19 cellular contexts compared by ENCODE assay signal in genomic region chr11:2215230-2215560, GRCh38. TPM values are rescaled to one million over a fixed set of nuclear protein-coding genes. Genes with fewer than 3 reads are reported as not detected.
"Had no signal": no experiment of that assay in that cellular context is flagged by ENCODE, and none has a peak within 500 bp of the region (broad histone marks: within the 10 kb centered on the region; RNA-seq: fewer than 3 reads in every experiment).

No MANE protein-coding gene starts in this region.

- H3K4me3 ChIP-seq: left lung, tibial artery had no signal

- ATAC-seq: left lung had no signal

- H3K79me2 ChIP-seq: parathyroid adenoma had no signal

- DNase-seq: activated CD4-positive, alpha-beta T cell treated with anti-CD3 and anti-CD28 coated beads for 4 hours; activated naive CD4-positive, alpha-beta T cell; activated naive CD8-positive, alpha-beta T cell treated with anti-CD3 and anti-CD28 coated beads for 36 hours; activated T-cell treated with anti-CD3 and anti-CD28 coated beads for 4 hours; amniotic stem cell; foreskin melanocyte; stimulated activated naive CD4-positive, alpha-beta T cell treated with Interleukin-2 at 50 U/mL for 16 hours; substantia nigra had no signal

- H3K9me3 ChIP-seq: left lung, tibial artery had no signal

- H3K27me3 Mint-ChIP-seq: activated naive CD8-positive, alpha-beta T cell treated with anti-CD3 and anti-CD28 coated beads for 36 hours had no signal

- H3K4me1 ChIP-seq: left lung, parathyroid adenoma had no signal

- H3K27me3 ChIP-seq: left lung had no signal

- H2AFZ ChIP-seq: parathyroid adenoma had no signal

- H3K36me3 ChIP-seq: left lung, tibial artery had no signal

- H3K9ac ChIP-seq: parathyroid adenoma had no signal

- H3K9me3 Mint-ChIP-seq: activated naive CD8-positive, alpha-beta T cell treated with anti-CD3 and anti-CD28 coated beads for 36 hours; activated T-helper 1 cell treated with anti-CD3 and anti-CD28 coated beads, Interleukin-12 subunit alpha, Interleukin-12 subunit beta, Interleukin-2, Interleukin-4 antibody, amounts not matched to agents 30 ng/mL and 10 ng/mL and 1 ng/mL, durations not matched to agents 14 hours and 24 hours and 36 hours; T-helper 2 cell treated with Interferon-gamma antibody and Interleukin-4, amounts not matched to agents 5 μg/mL and 100 μg/mL, for 36 hours had no signal

- H3K4me3 Mint-ChIP-seq: activated naive CD8-positive, alpha-beta T cell treated with anti-CD3 and anti-CD28 coated beads for 36 hours; activated T-helper 1 cell treated with anti-CD3 and anti-CD28 coated beads, Interleukin-12 subunit alpha, Interleukin-12 subunit beta, Interleukin-2, Interleukin-4 antibody, amounts not matched to agents 30 ng/mL and 10 ng/mL and 1 ng/mL, durations not matched to agents 14 hours and 24 hours and 36 hours; T-helper 2 cell treated with Interferon-gamma antibody and Interleukin-4, amounts not matched to agents 5 μg/mL and 100 μg/mL, for 36 hours had no signal

- H3K27ac Mint-ChIP-seq: activated naive CD8-positive, alpha-beta T cell treated with anti-CD3 and anti-CD28 coated beads for 36 hours; activated T-helper 1 cell treated with anti-CD3 and anti-CD28 coated beads, Interleukin-12 subunit alpha, Interleukin-12 subunit beta, Interleukin-2, Interleukin-4 antibody, amounts not matched to agents 30 ng/mL and 10 ng/mL and 1 ng/mL, durations not matched to agents 14 hours and 24 hours and 36 hours had no signal

- H3K36me3 Mint-ChIP-seq: activated naive CD8-positive, alpha-beta T cell treated with anti-CD3 and anti-CD28 coated beads for 36 hours had no signal

- H3K27ac ChIP-seq: left lung, parathyroid adenoma, tibial artery had no signal

- FAIRE-seq: kidney, TTC549, urothelium cell line had no signal

RNA-seq across cellular contexts. Expression of gene TH, which starts 43.6 kb away (rescaled TPM):
- total RNA-seq: activated naive CD8-positive, alpha-beta T cell treated with anti-CD3 and anti-CD28 coated beads for 36 hours; activated T-helper 1 cell treated with anti-CD3 and anti-CD28 coated beads, Interleukin-12 subunit alpha, Interleukin-12 subunit beta, Interleukin-2, Interleukin-4 antibody, amounts not matched to agents 30 ng/mL and 10 ng/mL and 1 ng/mL, durations not matched to agents 14 hours and 24 hours and 36 hours; kidney; mononuclear cell had no signal

RNA-seq across cellular contexts. Expression of gene INS, which starts 54.2 kb away (rescaled TPM):
- total RNA-seq: activated naive CD8-positive, alpha-beta T cell treated with anti-CD3 and anti-CD28 coated beads for 36 hours; activated T-helper 1 cell treated with anti-CD3 and anti-CD28 coated beads, Interleukin-12 subunit alpha, Interleukin-12 subunit beta, Interleukin-2, Interleukin-4 antibody, amounts not matched to agents 30 ng/mL and 10 ng/mL and 1 ng/mL, durations not matched to agents 14 hours and 24 hours and 36 hours; dermis microvascular lymphatic vessel endothelial cell; epithelial cell of proximal tubule; kidney; left lung; mononuclear cell had no signal

RNA-seq across cellular contexts. Expression of gene ASCL2, which starts 55.2 kb away (rescaled TPM):
- total RNA-seq: dermis microvascular lymphatic vessel endothelial cell had no signal
